In genomic region chr7:16668049-16668858, GRCh38 we compare ENCODE assay signal across 9 cellular contexts. TPM values are rescaled to one million over a fixed set of nuclear protein-coding genes. Genes with fewer than 3 reads are reported as not detected.
A peak's percentile ranks its signal among the peaks of the same experiment; 100 is the strongest.
DNase-seq lines count a peak whose midpoint lies in the region; ATAC-seq and TF ChIP-seq lines count a peak whose summit lies in the region.
"Had no signal": no experiment of that assay in that cellular context is flagged by ENCODE, and none has a peak within 500 bp of the region (broad histone marks: within the 10 kb centered on the region; RNA-seq: fewer than 3 reads in every experiment).

No MANE protein-coding gene starts in this region.

- H3K27ac ChIP-seq in uterus, result peak overlapping the region; percentile 71 to 76
- H3K27ac ChIP-seq: 22Rv1 had no signal

- ATAC-seq in left colon (peak; percentile 24), GM18909 (IDR thresholded peaks at IDR 0.05; ENCODE audit: poor library complexity, unreplicated experiment) (no peak), HG02763 (IDR thresholded peaks at IDR 0.05; ENCODE audit: unreplicated experiment) (no peak)

- intact Hi-C loops in left colon (cut with DNase I, micrococcal nuclease) (no loop called here), uterus (cut with DNase I; ENCODE audit: low total_unique reads) (no loop called here)

- no peak for TF ChIP-seq CTCF in astrocyte of the spinal cord (IDR thresholded peaks at IDR 0.05; ENCODE audit: low read depth, low read length)
- TF ChIP-seq CTCF in uterus (IDR thresholded peaks at IDR 0.05), result no peak

- TF ChIP-seq POLR2A in uterus (IDR thresholded peaks at IDR 0.05), result peak in 1 of 2 donors; percentile 21

- no peak overlapping the region for H3K4me3 ChIP-seq in astrocyte of the spinal cord (ENCODE audit: low read depth, low read length)
- no peak overlapping the region for H3K4me3 ChIP-seq in uterus

- no peaks in the 10 kb centered on the region for H3K27me3 ChIP-seq in uterus

- H3K36me3 ChIP-seq in uterus, result no peaks in the 10 kb centered on the region

- no peaks in the 10 kb centered on the region for H3K9me3 ChIP-seq in uterus

- no peaks in the 10 kb centered on the region for H3K4me1 ChIP-seq in uterus

- in situ Hi-C loops in astrocyte of the spinal cord (cut with HindIII; ENCODE audit: low sequenced_read_pairs), result no loop called here

- DNase-seq in DMS 273 (lab: John Stamatoyannopoulos, UW; ENCODE audit: unreplicated experiment) (peak; percentile 54), DMS 273 treated with DMSO at 0.1 percent for 48 hours (lab: John Stamatoyannopoulos, UW) (no peak), astrocyte of the spinal cord (ENCODE audit: low read depth, low spot score) (peak; percentile 99), left colon (peak in 1 of 2 donors; percentile 31), uterus (peak; percentile 77 to 87)
- no peak for DNase-seq in effector CD8-positive, alpha-beta T cell (lab: John Stamatoyannopoulos, UW)

RNA-seq across cellular contexts. Expression of gene BZW2, which starts 22.3 kb away (rescaled TPM):
- total RNA-seq in left colon, result 10 to 100 TPM; 52.9 to 62.3 TPM
- 10 to 100 TPM; 16.5 to 50.0 (median 32.4) TPM for total RNA-seq in uterus

RNA-seq across cellular contexts. Expression of gene ANKMY2, which starts 22.7 kb away (rescaled TPM):
- total RNA-seq in left colon, result 10 to 100 TPM; 22.8 to 27.5 TPM
- total RNA-seq in uterus, result 10 to 100 TPM in 3 of 4 donors, 1 to 10 TPM in 1; 6.2 to 48.7 (median 17.2) TPM

Comparison
In these comparisons a context has a peak if more than half of its experiments do, and no peak if none do; other contexts are left out.
1. DNase-seq: peak in DMS 273 (single experiment), astrocyte of the spinal cord (single experiment) and uterus (2 of 2); none in DMS 273 treated with DMSO at 0.1 percent for 48 hours (single experiment) and effector CD8-positive, alpha-beta T cell (single experiment).